11 cellular contexts compared by ENCODE assay signal in genomic region chr22:17970205-17970708, GRCh38. TPM values are rescaled to one million over a fixed set of nuclear protein-coding genes. Genes with fewer than 3 reads are reported as not detected.
A peak's percentile ranks its signal among the peaks of the same experiment; 100 is the strongest.
DNase-seq lines count a peak whose midpoint lies in the region; ATAC-seq and TF ChIP-seq lines count a peak whose summit lies in the region.
"Had no signal": no experiment of that assay in that cellular context is flagged by ENCODE, and none has a peak within 500 bp of the region (broad histone marks: within the 10 kb centered on the region; RNA-seq: fewer than 3 reads in every experiment).

No MANE protein-coding gene starts in this region.

- H3K27me3 ChIP-seq in heart left ventricle (no peaks in the 10 kb centered on the region), aorta (ENCODE audit: control insufficient read depth in 1 of 2, insufficient read depth in 2 of 2, low read length in 1 of 2) (no peaks in the 10 kb centered on the region)

- DNase-seq in Right ventricle myocardium superior (no peak), Right ventricle myocardium inferior (ENCODE audit: missing footprints) (no peak), heart left ventricle (no peak), substantia nigra (lab: John Stamatoyannopoulos, UW) (no peak), aorta (no peak), NCI-H146 treated with DMSO at 0.1 percent for 48 hours (lab: John Stamatoyannopoulos, UW; ENCODE audit: unreplicated experiment) (no peak)
- no peak for DNase-seq in activated naive CD4-positive, alpha-beta T cell (lab: John Stamatoyannopoulos, UW)
- DNase-seq: activated CD4-positive, alpha-beta T cell treated with anti-CD3 and anti-CD28 coated beads, Interleukin-2, amount 10 ng/mL, durations not matched to agents 7 days and 5 days; activated naive CD8-positive, alpha-beta T cell treated with anti-CD3 and anti-CD28 coated beads, Interleukin-2, amount 10 ng/mL, durations not matched to agents 7 days and 5 days; NCI-H1436 had no signal

- intact Hi-C loops in Right ventricle myocardium superior (cut with DNase I), result no loop called here
- intact Hi-C loops in Right ventricle myocardium inferior (cut with DNase I), result loop anchor here (1.0 kb wide), 1 partner anchor 19 kb away; no protein-coding TSS in a partner anchor
- intact Hi-C loops in heart left ventricle (cut with DNase I), result loop anchor here in 3 of 10 donors (2.0 to 5.0 kb wide), 3 partner anchors 52 to 63 kb away; partner anchors contain the start of gene MICAL3 (in 1 of the 3)
- intact Hi-C loops in aorta (cut with DNase I), result loop anchor here in 1 of 2 donors (5.0 kb wide), 1 partner anchor 53 kb away; no protein-coding TSS in a partner anchor

- peaks cover 0 to 6% (median 0%) of the 10 kb centered on the region in 9 donors for H3K36me3 ChIP-seq in heart left ventricle
- no peaks in the 10 kb centered on the region for H3K36me3 ChIP-seq in aorta (ENCODE audit: control insufficient read depth in 1 of 2, insufficient read depth in 2 of 2, low read length in 1 of 2)

- TF ChIP-seq CTCF in WI38 (IDR thresholded peaks at IDR 0.05; ENCODE audit: low read depth, low read length), result no peak
- TF ChIP-seq CTCF in heart left ventricle (IDR thresholded peaks at IDR 0.05), result no peak

- H3K4me3 ChIP-seq in WI38 (ENCODE audit: low read depth, low read length) (peak overlapping the region; percentile 17; the same call in 1 of the 2 replicates), heart left ventricle (no peak overlapping the region), aorta (ENCODE audit: low read length in 2 of 2) (no peak overlapping the region)

- ATAC-seq in Right ventricle myocardium superior (ENCODE audit: poor library complexity) (peak; percentile 12), Right ventricle myocardium inferior (no peak), heart left ventricle (peak in 3 of 4 donors; percentile 4 to 15 (median 7)), aorta (ENCODE audit: low FRiP score) (no peak)

- no peak for TF ChIP-seq POLR2A in heart left ventricle (IDR thresholded peaks at IDR 0.05)

- no peaks in the 10 kb centered on the region for H3K9me3 ChIP-seq in heart left ventricle
- H3K9me3 ChIP-seq in aorta (ENCODE audit: control insufficient read depth, low read length), result no peaks in the 10 kb centered on the region

- H3K4me1 ChIP-seq in heart left ventricle (peaks cover 0 to 82% (median 61%) of the 10 kb centered on the region in 12 donors), aorta (ENCODE audit: control insufficient read depth in 1 of 2, insufficient read depth in 2 of 2, low read length in 2 of 2) (no peaks in the 10 kb centered on the region)

- H3K27ac ChIP-seq in heart left ventricle (peak overlapping the region in 10 of 12 donors; percentile 26 to 74 (median 66)), substantia nigra (ENCODE audit: low read depth, low read length, poor library complexity, severe bottlenecking) (peak overlapping the region; percentile 17), aorta (ENCODE audit: low read depth in 1 of 2, low read length in 2 of 2) (peak overlapping the region in 1 of 2 donors; percentile 35)

- WGBS in heart left ventricle, 4 donors, result 47 to 57% (median 52%) methylated on average over 10 of the region's 10 CpGs
- 89 to 90% methylated on average over 10 of the region's 10 CpGs for WGBS in aorta, 2 donors

RNA-seq across cellular contexts. Expression of gene MICAL3, which starts 54.1 kb away (rescaled TPM):
- 78.9 TPM for total RNA-seq in Right ventricle myocardium superior
- total RNA-seq in Right ventricle myocardium inferior, result 85.7 TPM
- 100 to 1,000 TPM in 5 of 9 donors, 10 to 100 TPM in 4; 41.3 to 125 (median 101) TPM for total RNA-seq in heart left ventricle
- polyA plus RNA-seq in heart left ventricle, result 10 to 100 TPM; 45.1 to 51.6 TPM
- total RNA-seq in aorta, result 100 to 1,000 TPM; 114 to 123 TPM
- polyA plus RNA-seq in aorta, result 10 to 100 TPM in 1 of 2 donors, 1 to 10 TPM in 1; 3.9 to 15.0 TPM

Comparison
In these comparisons a context has a peak if more than half of its experiments do, and no peak if none do; other contexts are left out.
1. ATAC-seq: peak in Right ventricle myocardium superior (single experiment) and heart left ventricle (3 of 4); none in Right ventricle myocardium inferior (single experiment) and aorta (single experiment).